2 cellular contexts compared by ENCODE assay signal in genomic region chr6:33425668-33426577, GRCh38.
TF ChIP-seq lines count a peak whose summit lies in the region.

No MANE protein-coding gene starts in this region.

TF ChIP-seq in IMR-90, 13 proteins besides CTCF, POLR2A, EP300 and RAD21:
- TF ChIP-seq MAZ (IDR thresholded peaks at IDR 0.05; ENCODE audit: borderline replicate concordance, low read depth, low read length) (peak; percentile 85; the same call in 1 of the 2 replicates), MXI1 (IDR thresholded peaks at IDR 0.05; ENCODE audit: borderline replicate concordance, low read depth, low read length) (peak; percentile 28; the same call in 1 of the 2 replicates), SMC3 (IDR thresholded peaks at IDR 0.05; ENCODE audit: low read depth, low read length) (peak; percentile 49)
- TF ChIP-seq, protein P1, sequence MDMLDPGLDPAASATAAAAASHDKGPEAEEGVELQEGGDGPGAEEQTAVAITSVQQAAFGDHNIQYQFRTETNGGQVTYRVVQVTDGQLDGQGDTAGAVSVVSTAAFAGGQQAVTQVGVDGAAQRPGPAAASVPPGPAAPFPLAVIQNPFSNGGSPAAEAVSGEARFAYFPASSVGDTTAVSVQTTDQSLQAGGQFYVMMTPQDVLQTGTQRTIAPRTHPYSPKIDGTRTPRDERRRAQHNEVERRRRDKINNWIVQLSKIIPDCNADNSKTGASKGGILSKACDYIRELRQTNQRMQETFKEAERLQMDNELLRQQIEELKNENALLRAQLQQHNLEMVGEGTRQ (IDR thresholded peaks at IDR 0.05; ENCODE audit: low read depth, low read length), result no peak

TF ChIP-seq in neural cell, 6 proteins besides CTCF, POLR2A, EP300 and RAD21:
- TF ChIP-seq SMC3 (conservative IDR thresholded peaks at IDR 0.05; ENCODE audit: poor library complexity) (no peak), EZH2 (IDR thresholded peaks at IDR 0.05; ENCODE audit: borderline replicate concordance, insufficient read depth, low read length, poor library complexity, severe bottlenecking) (no peak)
TF ChIP-seq in neural cell: peak in this region for 0.
